1 cellular context compared by ENCODE assay signal in the genomic region with DNA sequence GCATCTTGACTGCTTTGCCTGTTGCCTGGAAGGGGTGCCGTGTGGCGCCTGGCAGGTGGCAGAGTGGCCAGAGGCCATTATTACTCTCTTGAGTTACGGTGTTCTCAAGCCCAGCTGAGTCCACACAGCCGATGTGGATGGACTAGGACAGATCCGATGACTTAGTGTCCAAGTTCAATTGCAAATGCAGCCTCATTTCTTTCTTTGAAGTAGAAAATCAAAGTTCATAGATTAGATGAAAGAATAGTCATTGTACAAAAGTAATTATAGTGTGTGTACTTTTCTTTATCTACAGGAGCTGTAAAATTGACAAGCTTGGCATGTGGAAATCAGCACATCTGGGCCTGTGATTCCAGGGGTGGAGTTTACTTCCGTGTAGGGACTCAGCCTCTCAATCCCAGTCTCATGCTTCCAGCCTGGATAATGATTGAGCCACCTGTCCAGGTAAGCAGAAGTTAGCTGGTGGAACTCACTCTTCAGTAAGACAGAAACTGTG.
TF ChIP-seq lines count a peak whose summit lies in the region.

No MANE protein-coding gene starts in this region.

TF ChIP-seq in HepG2, 621 proteins besides CTCF, POLR2A, EP300 and RAD21 (continued from another document and continues in another):
- TF ChIP-seq, protein P1, sequence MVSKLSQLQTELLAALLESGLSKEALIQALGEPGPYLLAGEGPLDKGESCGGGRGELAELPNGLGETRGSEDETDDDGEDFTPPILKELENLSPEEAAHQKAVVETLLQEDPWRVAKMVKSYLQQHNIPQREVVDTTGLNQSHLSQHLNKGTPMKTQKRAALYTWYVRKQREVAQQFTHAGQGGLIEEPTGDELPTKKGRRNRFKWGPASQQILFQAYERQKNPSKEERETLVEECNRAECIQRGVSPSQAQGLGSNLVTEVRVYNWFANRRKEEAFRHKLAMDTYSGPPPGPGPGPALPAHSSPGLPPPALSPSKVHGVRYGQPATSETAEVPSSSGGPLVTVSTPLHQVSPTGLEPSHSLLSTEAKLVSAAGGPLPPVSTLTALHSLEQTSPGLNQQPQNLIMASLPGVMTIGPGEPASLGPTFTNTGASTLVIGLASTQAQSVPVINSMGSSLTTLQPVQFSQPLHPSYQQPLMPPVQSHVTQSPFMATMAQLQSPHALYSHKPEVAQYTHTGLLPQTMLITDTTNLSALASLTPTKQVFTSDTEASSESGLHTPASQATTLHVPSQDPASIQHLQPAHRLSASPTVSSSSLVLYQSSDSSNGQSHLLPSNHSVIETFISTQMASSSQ (IDR thresholded peaks at IDR 0.05; ENCODE audit: low read depth): no peak
- TF ChIP-seq, protein P1 (CRISPR knock-in tag; IDR thresholded peaks at IDR 0.05; ENCODE audit: borderline replicate concordance): no peak
- TF ChIP-seq ZNF20 (CRISPR knock-in tag; IDR thresholded peaks at IDR 0.05) (no peak), HMG20A (CRISPR knock-in tag; IDR thresholded peaks at IDR 0.05; ENCODE audit: borderline replicate concordance) (peak; percentile 26; the same call in 1 of the 2 replicates), NR2F6 (IDR thresholded peaks at IDR 0.05) (peak; percentile 44; the same call in 1 of the 2 replicates), NR2F6 (CRISPR knock-in tag; IDR thresholded peaks at IDR 0.05) (no peak; the same call in 1 of the 2 replicates), FOSL2 (CRISPR knock-in tag; IDR thresholded peaks at IDR 0.05) (0 out of 2 replicates have a peak, but pooled peaks have one; percentile 8), NFYC (CRISPR knock-in tag; IDR thresholded peaks at IDR 0.05) (no peak), HDAC1 (CRISPR knock-in tag; IDR thresholded peaks at IDR 0.05) (0 out of 2 replicates have a peak, but pooled peaks have one; percentile 30), HMG20B (CRISPR knock-in tag; conservative IDR thresholded peaks at IDR 0.05) (peak; percentile 75)
- TF ChIP-seq, protein P2, sequence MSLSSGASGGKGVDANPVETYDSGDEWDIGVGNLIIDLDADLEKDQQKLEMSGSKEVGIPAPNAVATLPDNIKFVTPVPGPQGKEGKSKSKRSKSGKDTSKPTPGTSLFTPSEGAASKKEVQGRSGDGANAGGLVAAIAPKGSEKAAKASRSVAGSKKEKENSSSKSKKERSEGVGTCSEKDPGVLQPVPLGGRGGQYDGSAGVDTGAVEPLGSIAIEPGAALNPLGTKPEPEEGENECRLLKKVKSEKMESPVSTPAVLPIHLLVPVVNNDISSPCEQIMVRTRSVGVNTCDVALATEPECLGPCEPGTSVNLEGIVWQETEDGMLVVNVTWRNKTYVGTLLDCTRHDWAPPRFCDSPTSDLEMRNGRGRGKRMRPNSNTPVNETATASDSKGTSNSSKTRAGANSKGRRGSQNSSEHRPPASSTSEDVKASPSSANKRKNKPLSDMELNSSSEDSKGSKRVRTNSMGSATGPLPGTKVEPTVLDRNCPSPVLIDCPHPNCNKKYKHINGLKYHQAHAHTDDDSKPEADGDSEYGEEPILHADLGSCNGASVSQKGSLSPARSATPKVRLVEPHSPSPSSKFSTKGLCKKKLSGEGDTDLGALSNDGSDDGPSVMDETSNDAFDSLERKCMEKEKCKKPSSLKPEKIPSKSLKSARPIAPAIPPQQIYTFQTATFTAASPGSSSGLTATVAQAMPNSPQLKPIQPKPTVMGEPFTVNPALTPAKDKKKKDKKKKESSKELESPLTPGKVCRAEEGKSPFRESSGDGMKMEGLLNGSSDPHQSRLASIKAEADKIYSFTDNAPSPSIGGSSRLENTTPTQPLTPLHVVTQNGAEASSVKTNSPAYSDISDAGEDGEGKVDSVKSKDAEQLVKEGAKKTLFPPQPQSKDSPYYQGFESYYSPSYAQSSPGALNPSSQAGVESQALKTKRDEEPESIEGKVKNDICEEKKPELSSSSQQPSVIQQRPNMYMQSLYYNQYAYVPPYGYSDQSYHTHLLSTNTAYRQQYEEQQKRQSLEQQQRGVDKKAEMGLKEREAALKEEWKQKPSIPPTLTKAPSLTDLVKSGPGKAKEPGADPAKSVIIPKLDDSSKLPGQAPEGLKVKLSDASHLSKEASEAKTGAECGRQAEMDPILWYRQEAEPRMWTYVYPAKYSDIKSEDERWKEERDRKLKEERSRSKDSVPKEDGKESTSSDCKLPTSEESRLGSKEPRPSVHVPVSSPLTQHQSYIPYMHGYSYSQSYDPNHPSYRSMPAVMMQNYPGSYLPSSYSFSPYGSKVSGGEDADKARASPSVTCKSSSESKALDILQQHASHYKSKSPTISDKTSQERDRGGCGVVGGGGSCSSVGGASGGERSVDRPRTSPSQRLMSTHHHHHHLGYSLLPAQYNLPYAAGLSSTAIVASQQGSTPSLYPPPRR (CRISPR knock-in tag; IDR thresholded peaks at IDR 0.05; ENCODE audit: borderline replicate concordance): peak; percentile 84
- TF ChIP-seq, protein P3, sequence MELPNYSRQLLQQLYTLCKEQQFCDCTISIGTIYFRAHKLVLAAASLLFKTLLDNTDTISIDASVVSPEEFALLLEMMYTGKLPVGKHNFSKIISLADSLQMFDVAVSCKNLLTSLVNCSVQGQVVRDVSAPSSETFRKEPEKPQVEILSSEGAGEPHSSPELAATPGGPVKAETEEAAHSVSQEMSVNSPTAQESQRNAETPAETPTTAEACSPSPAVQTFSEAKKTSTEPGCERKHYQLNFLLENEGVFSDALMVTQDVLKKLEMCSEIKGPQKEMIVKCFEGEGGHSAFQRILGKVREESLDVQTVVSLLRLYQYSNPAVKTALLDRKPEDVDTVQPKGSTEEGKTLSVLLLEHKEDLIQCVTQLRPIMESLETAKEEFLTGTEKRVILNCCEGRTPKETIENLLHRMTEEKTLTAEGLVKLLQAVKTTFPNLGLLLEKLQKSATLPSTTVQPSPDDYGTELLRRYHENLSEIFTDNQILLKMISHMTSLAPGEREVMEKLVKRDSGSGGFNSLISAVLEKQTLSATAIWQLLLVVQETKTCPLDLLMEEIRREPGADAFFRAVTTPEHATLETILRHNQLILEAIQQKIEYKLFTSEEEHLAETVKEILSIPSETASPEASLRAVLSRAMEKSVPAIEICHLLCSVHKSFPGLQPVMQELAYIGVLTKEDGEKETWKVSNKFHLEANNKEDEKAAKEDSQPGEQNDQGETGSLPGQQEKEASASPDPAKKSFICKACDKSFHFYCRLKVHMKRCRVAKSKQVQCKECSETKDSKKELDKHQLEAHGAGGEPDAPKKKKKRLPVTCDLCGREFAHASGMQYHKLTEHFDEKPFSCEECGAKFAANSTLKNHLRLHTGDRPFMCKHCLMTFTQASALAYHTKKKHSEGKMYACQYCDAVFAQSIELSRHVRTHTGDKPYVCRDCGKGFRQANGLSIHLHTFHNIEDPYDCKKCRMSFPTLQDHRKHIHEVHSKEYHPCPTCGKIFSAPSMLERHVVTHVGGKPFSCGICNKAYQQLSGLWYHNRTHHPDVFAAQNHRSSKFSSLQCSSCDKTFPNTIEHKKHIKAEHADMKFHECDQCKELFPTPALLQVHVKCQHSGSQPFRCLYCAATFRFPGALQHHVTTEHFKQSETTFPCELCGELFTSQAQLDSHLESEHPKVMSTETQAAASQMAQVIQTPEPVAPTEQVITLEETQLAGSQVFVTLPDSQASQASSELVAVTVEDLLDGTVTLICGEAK (IDR thresholded peaks at IDR 0.05): no peak
- TF ChIP-seq, protein P3 (CRISPR knock-in tag; IDR thresholded peaks at IDR 0.05): no peak
- TF ChIP-seq, protein P4, sequence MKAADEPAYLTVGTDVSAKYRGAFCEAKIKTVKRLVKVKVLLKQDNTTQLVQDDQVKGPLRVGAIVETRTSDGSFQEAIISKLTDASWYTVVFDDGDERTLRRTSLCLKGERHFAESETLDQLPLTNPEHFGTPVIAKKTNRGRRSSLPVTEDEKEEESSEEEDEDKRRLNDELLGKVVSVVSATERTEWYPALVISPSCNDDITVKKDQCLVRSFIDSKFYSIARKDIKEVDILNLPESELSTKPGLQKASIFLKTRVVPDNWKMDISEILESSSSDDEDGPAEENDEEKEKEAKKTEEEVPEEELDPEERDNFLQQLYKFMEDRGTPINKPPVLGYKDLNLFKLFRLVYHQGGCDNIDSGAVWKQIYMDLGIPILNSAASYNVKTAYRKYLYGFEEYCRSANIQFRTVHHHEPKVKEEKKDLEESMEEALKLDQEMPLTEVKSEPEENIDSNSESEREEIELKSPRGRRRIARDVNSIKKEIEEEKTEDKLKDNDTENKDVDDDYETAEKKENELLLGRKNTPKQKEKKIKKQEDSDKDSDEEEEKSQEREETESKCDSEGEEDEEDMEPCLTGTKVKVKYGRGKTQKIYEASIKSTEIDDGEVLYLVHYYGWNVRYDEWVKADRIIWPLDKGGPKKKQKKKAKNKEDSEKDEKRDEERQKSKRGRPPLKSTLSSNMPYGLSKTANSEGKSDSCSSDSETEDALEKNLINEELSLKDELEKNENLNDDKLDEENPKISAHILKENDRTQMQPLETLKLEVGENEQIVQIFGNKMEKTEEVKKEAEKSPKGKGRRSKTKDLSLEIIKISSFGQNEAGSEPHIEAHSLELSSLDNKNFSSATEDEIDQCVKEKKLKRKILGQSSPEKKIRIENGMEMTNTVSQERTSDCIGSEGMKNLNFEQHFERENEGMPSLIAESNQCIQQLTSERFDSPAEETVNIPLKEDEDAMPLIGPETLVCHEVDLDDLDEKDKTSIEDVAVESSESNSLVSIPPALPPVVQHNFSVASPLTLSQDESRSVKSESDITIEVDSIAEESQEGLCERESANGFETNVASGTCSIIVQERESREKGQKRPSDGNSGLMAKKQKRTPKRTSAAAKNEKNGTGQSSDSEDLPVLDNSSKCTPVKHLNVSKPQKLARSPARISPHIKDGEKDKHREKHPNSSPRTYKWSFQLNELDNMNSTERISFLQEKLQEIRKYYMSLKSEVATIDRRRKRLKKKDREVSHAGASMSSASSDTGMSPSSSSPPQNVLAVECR (CRISPR knock-in tag; IDR thresholded peaks at IDR 0.05; ENCODE audit: borderline replicate concordance): no peak
- TF ChIP-seq, protein P5, sequence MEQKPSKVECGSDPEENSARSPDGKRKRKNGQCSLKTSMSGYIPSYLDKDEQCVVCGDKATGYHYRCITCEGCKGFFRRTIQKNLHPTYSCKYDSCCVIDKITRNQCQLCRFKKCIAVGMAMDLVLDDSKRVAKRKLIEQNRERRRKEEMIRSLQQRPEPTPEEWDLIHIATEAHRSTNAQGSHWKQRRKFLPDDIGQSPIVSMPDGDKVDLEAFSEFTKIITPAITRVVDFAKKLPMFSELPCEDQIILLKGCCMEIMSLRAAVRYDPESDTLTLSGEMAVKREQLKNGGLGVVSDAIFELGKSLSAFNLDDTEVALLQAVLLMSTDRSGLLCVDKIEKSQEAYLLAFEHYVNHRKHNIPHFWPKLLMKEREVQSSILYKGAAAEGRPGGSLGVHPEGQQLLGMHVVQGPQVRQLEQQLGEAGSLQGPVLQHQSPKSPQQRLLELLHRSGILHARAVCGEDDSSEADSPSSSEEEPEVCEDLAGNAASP (CRISPR knock-in tag; IDR thresholded peaks at IDR 0.05; ENCODE audit: borderline replicate concordance): no peak
